Comparison of ENCODE assay signal across 21 cellular contexts in the genomic region with DNA sequence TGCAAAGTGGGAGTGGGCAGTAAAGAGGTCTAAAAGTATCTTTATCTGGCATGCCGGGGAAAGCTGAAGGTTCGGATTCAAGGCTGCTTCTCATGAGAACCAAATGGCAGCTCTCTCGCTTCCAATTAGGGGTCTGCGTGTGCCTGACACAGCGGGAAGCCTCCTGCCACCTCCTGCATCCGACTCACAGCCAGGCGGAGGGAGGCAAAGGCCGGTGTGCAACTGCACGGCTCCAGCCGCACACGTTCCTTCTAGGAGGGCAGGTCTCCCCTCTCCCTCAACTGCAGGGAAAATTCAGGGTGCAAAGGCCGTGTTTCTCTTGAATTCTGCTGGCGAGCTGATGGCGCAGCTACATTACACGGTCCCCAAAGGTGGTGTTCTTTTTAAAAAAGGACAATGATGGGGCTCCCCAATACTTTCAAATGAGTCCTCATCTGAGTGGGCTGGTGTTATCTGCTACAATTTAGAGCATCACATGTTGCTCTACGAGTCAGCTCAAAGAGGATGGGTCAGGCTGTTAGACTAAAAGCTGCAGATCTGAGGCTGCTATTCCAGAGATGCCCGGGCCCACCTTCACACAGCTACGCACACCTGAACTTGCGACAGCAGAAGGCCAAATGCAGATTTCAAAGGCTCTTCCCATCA.
DNase-seq lines count a peak whose midpoint lies in the region; ATAC-seq, FAIRE-seq and TF ChIP-seq lines count a peak whose summit lies in the region.
"Had no signal": no experiment of that assay in that cellular context is flagged by ENCODE, and none has a peak within 500 bp of the region (broad histone marks: within the 10 kb centered on the region; RNA-seq: fewer than 3 reads in every experiment).

No MANE protein-coding gene starts in this region.

- no peaks in the 10 kb centered on the region for H3K27me3 ChIP-seq in heart left ventricle
- H3K27me3 ChIP-seq in fibroblast of lung (ENCODE audit: control insufficient read depth, insufficient read depth, low read length), result no peaks in the 10 kb centered on the region
- H3K27me3 ChIP-seq in pancreas, result no peaks in the 10 kb centered on the region
- no peaks in the 10 kb centered on the region for H3K27me3 ChIP-seq in upper lobe of right lung
- H3K27me3 ChIP-seq in HAP-1 (ENCODE audit: low read depth), result no peaks in the 10 kb centered on the region
- H3K27me3 ChIP-seq: upper lobe of left lung had no signal

- H3K79me2 ChIP-seq in fibroblast of lung (ENCODE audit: control insufficient read depth, insufficient read depth, low read length), result no peaks in the 10 kb centered on the region

- no peak for FAIRE-seq in pancreas (lab: Jason Lieb, UNC)
- FAIRE-seq: A549 had no signal

- peaks cover 0 to 7% (median 0%) of the 10 kb centered on the region in 12 donors for H3K9me3 ChIP-seq in heart left ventricle
- H3K9me3 ChIP-seq in fibroblast of lung (ENCODE audit: control insufficient read depth, insufficient read depth, low read depth, low read length), result no peaks in the 10 kb centered on the region
- H3K9me3 ChIP-seq in pancreas, result no peaks in the 10 kb centered on the region
- no peaks in the 10 kb centered on the region for H3K9me3 ChIP-seq in upper lobe of right lung
- no peaks in the 10 kb centered on the region for H3K9me3 ChIP-seq in HAP-1
- H3K9me3 ChIP-seq: A549, upper lobe of left lung had no signal

- H4K20me1 ChIP-seq in fibroblast of lung (ENCODE audit: control insufficient read depth, extremely low read depth, insufficient read depth, low read length), result no peaks in the 10 kb centered on the region

- no peaks in the 10 kb centered on the region for H3K36me3 ChIP-seq in heart left ventricle
- H3K36me3 ChIP-seq in fibroblast of lung (ENCODE audit: control insufficient read depth, insufficient read depth, low read length), result no peaks in the 10 kb centered on the region
- H3K36me3 ChIP-seq in pancreas, result no peaks in the 10 kb centered on the region
- H3K36me3 ChIP-seq in upper lobe of right lung, result no peaks in the 10 kb centered on the region
- no peaks in the 10 kb centered on the region for H3K36me3 ChIP-seq in HAP-1 (replicated peaks)
- H3K36me3 ChIP-seq: upper lobe of left lung had no signal

- ATAC-seq in heart left ventricle, result no peak
- ATAC-seq in Right ventricle myocardium inferior, result no peak
- ATAC-seq in pancreas, result no peak
- no peak for ATAC-seq in upper lobe of right lung
- ATAC-seq in GM18861 (IDR thresholded peaks at IDR 0.05; ENCODE audit: unreplicated experiment), result no peak
- ATAC-seq: A549, left lobe of liver had no signal

- no peak for TF ChIP-seq POLR2A in heart left ventricle (IDR thresholded peaks at IDR 0.05)

- H3K4me1 ChIP-seq in heart left ventricle, result peaks cover 12 to 69% (median 60%) of the 10 kb centered on the region in 12 donors
- peaks cover 19% of the 10 kb centered on the region for H3K4me1 ChIP-seq in fibroblast of lung (ENCODE audit: control insufficient read depth, extremely low read depth, insufficient read depth, low read length)
- H3K4me1 ChIP-seq in pancreas, result no peaks in the 10 kb centered on the region
- H3K4me1 ChIP-seq in upper lobe of right lung, result peaks cover 48% of the 10 kb centered on the region
- peaks cover 5% of the 10 kb centered on the region for H3K4me1 ChIP-seq in HAP-1

- H2AFZ ChIP-seq in fibroblast of lung (ENCODE audit: low read length), result no peak overlapping the region

- DNase-seq in heart left ventricle (no peak), Right ventricle myocardium inferior (ENCODE audit: missing footprints) (no peak), fibroblast of lung (ENCODE audit: low read depth in 2 of 2) (no peak), pancreas (no peak), upper lobe of right lung (peak; percentile 46), HAP-1 (ENCODE audit: low spot score in 2 of 2) (no peak), DMS114 treated with DMSO at 0.1 percent for 48 hours (lab: John Stamatoyannopoulos, UW; ENCODE audit: unreplicated experiment) (no peak)
- DNase-seq: activated CD4-positive, alpha-beta T cell treated with anti-CD3 and anti-CD28 coated beads for 48 hours; activated CD8-positive, alpha-beta memory T cell treated with anti-CD3 and anti-CD28 coated beads, Interleukin-2, amount 50 U/mL, for 4 hours; DMS79; effector CD8-positive, alpha-beta T cell; MM.1S; NCI-H1930; NCI-H510A; OCI-M1; stimulated activated CD4-positive, alpha-beta T cell treated with anti-CD3 and anti-CD28 coated beads, Interleukin-1b, Interleukin-23, amount 100 ng/mL, for 48 hours; upper lobe of left lung had no signal

- H3K9ac ChIP-seq in fibroblast of lung (ENCODE audit: insufficient read depth, low read length), result no peak overlapping the region

- H3K4me3 ChIP-seq in heart left ventricle (peak overlapping the region in 3 of 12 donors; percentile 34 to 52 (median 49)), fibroblast of lung (replicated peaks in 1 of 4; ENCODE audit: control extremely low read depth in 1 of 4, insufficient read depth in 1 of 4, low read depth in 3 of 4, low read length in 4 of 4) (no peak overlapping the region), pancreas (no peak overlapping the region), upper lobe of right lung (no peak overlapping the region), HAP-1 (no peak overlapping the region)
- H3K4me3 ChIP-seq: A549 had no signal

- no peak for TF ChIP-seq CTCF in heart left ventricle (IDR thresholded peaks at IDR 0.05)
- TF ChIP-seq CTCF in fibroblast of lung (conservative IDR thresholded peaks at IDR 0.05 in 1 of 2, IDR thresholded peaks at IDR 0.05 in 1 of 2; ENCODE audit: low read depth in 1 of 2, low read length in 2 of 2), result no peak
- TF ChIP-seq CTCF in pancreas (IDR thresholded peaks at IDR 0.05), result no peak
- TF ChIP-seq CTCF in upper lobe of right lung (IDR thresholded peaks at IDR 0.05), result no peak

- H3K4me2 ChIP-seq in fibroblast of lung (ENCODE audit: extremely low read depth, insufficient read depth, low read length), result no peak overlapping the region
- H3K4me2 ChIP-seq: A549 had no signal

- in situ Hi-C loops in HAP-1 (cut with MboI; ENCODE audit: low sequenced_read_pairs), result no loop called here

- intact Hi-C loops in heart left ventricle (cut with DNase I) (loop anchor here in 1 of 10 donors (10.0 kb wide), 1 partner anchor 90 kb away; no protein-coding TSS in a partner anchor), Right ventricle myocardium inferior (cut with DNase I) (loop anchor here (2.0 kb wide), 1 partner anchor 54 kb away; no protein-coding TSS in a partner anchor), pancreas (cut with DNase I) (no loop called here), upper lobe of right lung (cut with DNase I) (no loop called here)

- peak overlapping the region; percentile 86 to 100 (median 94) for H3K27ac ChIP-seq in heart left ventricle
- H3K27ac ChIP-seq in fibroblast of lung (ENCODE audit: insufficient read depth, low read length), result peak overlapping the region; percentile 41
- peak overlapping the region in 3 of 4 donors; percentile 37 to 76 (median 74) for H3K27ac ChIP-seq in pancreas
- peak overlapping the region; percentile 74 for H3K27ac ChIP-seq in upper lobe of right lung
- H3K27ac ChIP-seq: A549, SK-N-MC had no signal

- 73 to 87% (median 84%) methylated on average over 11 to 19 of the region's 19 CpGs for WGBS in heart left ventricle, 4 donors
- WGBS in pancreas, 2 donors, result 91 to 92% methylated on average over 19 of the region's 19 CpGs

Comparison
In these comparisons a context has a peak if more than half of its experiments do, and no peak if none do; other contexts are left out.
1. H3K27ac ChIP-seq: peak in every context shown above with its lines; median percentile 94 in heart left ventricle; 74 in pancreas; 74 in upper lobe of right lung; 41 in fibroblast of lung.